In genomic region chr3:52249683-52250082, GRCh38 we compare ENCODE assay signal across 18 cellular contexts. TPM values are rescaled to one million over a fixed set of nuclear protein-coding genes. Genes with fewer than 3 reads are reported as not detected.
DNase-seq lines count a peak whose midpoint lies in the region; ATAC-seq and TF ChIP-seq lines count a peak whose summit lies in the region.
"Had no signal": no experiment of that assay in that cellular context is flagged by ENCODE, and none has a peak within 500 bp of the region (broad histone marks: within the 10 kb centered on the region; RNA-seq: fewer than 3 reads in every experiment).

No MANE protein-coding gene starts in this region.

- 57 to 71% (median 62%) methylated on average over 6 of the region's 6 CpGs for WGBS in psoas muscle, 3 donors

- H3K27ac ChIP-seq in RWPE1, result peak overlapping the region; percentile 87
- H3K27ac ChIP-seq in psoas muscle, result peak overlapping the region; percentile 36
- H3K27ac ChIP-seq: A549 had no signal

- no peak for DNase-seq in activated CD4-positive, alpha-beta T cell treated with anti-CD3 and anti-CD28 coated beads for 36 hours
- DNase-seq in activated CD4-positive, alpha-beta T cell treated with anti-CD3 and anti-CD28 coated beads for 1 hour, result no peak
- DNase-seq in RWPE1 (ENCODE audit: low spot score), result no peak
- DNase-seq in effector memory CD8-positive, alpha-beta T cell, result no peak
- DNase-seq in psoas muscle, result no peak
- no peak for DNase-seq in NCI-H1092 (lab: John Stamatoyannopoulos, UW)
- DNase-seq: activated gamma-delta T cell; GOT3; NCI-H446 treated with DMSO at 0.1 percent for 48 hours; stimulated activated CD4-positive, alpha-beta T cell treated with anti-CD3 and anti-CD28 coated beads, Interleukin-4, amount 100 ng/mL, for 4 hours; stimulated activated naive CD4-positive, alpha-beta T cell treated with Interleukin-2 at 50 U/mL for 16 hours had no signal

- no peak for TF ChIP-seq CTCF in RWPE1 (conservative IDR thresholded peaks at IDR 0.05; ENCODE audit: low read depth)
- TF ChIP-seq CTCF in psoas muscle (IDR thresholded peaks at IDR 0.05), result no peak

- H3K27me3 ChIP-seq in psoas muscle (ENCODE audit: insufficient read depth in 3 of 3, low read length in 2 of 3), result no peaks in the 10 kb centered on the region
- H3K27me3 ChIP-seq: heart right ventricle had no signal

- CTCF ChIA-PET in activated CD4-positive, alpha-beta T cell treated with anti-CD3 and anti-CD28 coated beads for 36 hours (lab: Charles Lee), result interaction anchor here (0.7 to 2.2 kb wide), 7 partner anchors 8 to 90 kb away, joined by 3 to 8 read pairs (median 4); partner anchors contain the start of gene WDR82
- CTCF ChIA-PET in RWPE1 (lab: Yijun Ruan, JAX), result no interaction called here

- H3K36me3 ChIP-seq in psoas muscle (ENCODE audit: insufficient read depth in 1 of 2, low read depth in 1 of 2), result peaks cover 0 to 67% of the 10 kb centered on the region in 2 donors

- no peaks in the 10 kb centered on the region for H3K9me3 ChIP-seq in psoas muscle
- H3K9me3 ChIP-seq: A549, heart right ventricle had no signal

- no peak overlapping the region for H3K4me3 ChIP-seq in psoas muscle
- H3K4me3 ChIP-seq: A549, heart right ventricle had no signal

- POLR2A ChIA-PET in activated CD4-positive, alpha-beta T cell treated with anti-CD3 and anti-CD28 coated beads for 36 hours (lab: Charles Lee), result interaction anchor here (0.6 to 1.3 kb wide), 3 partner anchors 19 to 29 kb away, joined by 3 to 5 read pairs (median 3); partner anchors contain the start of gene WDR82
- POLR2A ChIA-PET in RWPE1 (lab: Yijun Ruan, JAX; ENCODE audit: low non-redundant PET), result no interaction called here

- no peak overlapping the region for H3K4me3 Mint-ChIP-seq in activated CD4-positive, alpha-beta T cell treated with anti-CD3 and anti-CD28 coated beads for 36 hours
- H3K4me3 Mint-ChIP-seq in effector memory CD8-positive, alpha-beta T cell, result no peak overlapping the region
- H3K4me3 Mint-ChIP-seq: WTC11 had no signal

- H3K4me1 ChIP-seq in psoas muscle, result peaks cover 29% of the 10 kb centered on the region

- intact Hi-C loops in activated CD4-positive, alpha-beta T cell treated with anti-CD3 and anti-CD28 coated beads for 36 hours (cut with DNase I, micrococcal nuclease), result no loop called here
- intact Hi-C loops in psoas muscle (cut with DNase I), result no loop called here

- H3K36me3 Mint-ChIP-seq in activated CD4-positive, alpha-beta T cell treated with anti-CD3 and anti-CD28 coated beads for 36 hours (ENCODE audit: low read depth), result peaks cover 71% of the 10 kb centered on the region
- H3K36me3 Mint-ChIP-seq in effector memory CD8-positive, alpha-beta T cell (ENCODE audit: insufficient read depth), result peaks cover 77% of the 10 kb centered on the region

- H3K27me3 Mint-ChIP-seq in activated CD4-positive, alpha-beta T cell treated with anti-CD3 and anti-CD28 coated beads for 36 hours, result no peaks in the 10 kb centered on the region
- H3K27me3 Mint-ChIP-seq in effector memory CD8-positive, alpha-beta T cell, result no peaks in the 10 kb centered on the region

- H3K9me3 Mint-ChIP-seq in activated CD4-positive, alpha-beta T cell treated with anti-CD3 and anti-CD28 coated beads for 36 hours (ENCODE audit: low read depth), result no peaks in the 10 kb centered on the region
- no peaks in the 10 kb centered on the region for H3K9me3 Mint-ChIP-seq in effector memory CD8-positive, alpha-beta T cell
- H3K9me3 Mint-ChIP-seq: WTC11 had no signal

- ATAC-seq in activated CD4-positive, alpha-beta T cell treated with anti-CD3 and anti-CD28 coated beads for 36 hours, result no peak
- ATAC-seq in effector memory CD8-positive, alpha-beta T cell (replicated peaks), result no peak
- ATAC-seq in psoas muscle (peak in 3 of 4 donors; percentile 7 to 54 (median 43)), HG03108 (IDR thresholded peaks at IDR 0.05; ENCODE audit: unreplicated experiment) (no peak), HG02588 (IDR thresholded peaks at IDR 0.05; ENCODE audit: unreplicated experiment) (no peak)
- ATAC-seq: A549, heart right ventricle, left colon, sciatic nerve, WTC11 had no signal

- H3K4me1 Mint-ChIP-seq in activated CD4-positive, alpha-beta T cell treated with anti-CD3 and anti-CD28 coated beads for 36 hours, result peaks cover 76% of the 10 kb centered on the region
- H3K4me1 Mint-ChIP-seq in effector memory CD8-positive, alpha-beta T cell (ENCODE audit: low read depth in 2 of 2), result peaks cover 70 to 71% of the 10 kb centered on the region in 2 donors

- peak overlapping the region; percentile 55 for H3K27ac Mint-ChIP-seq in activated CD4-positive, alpha-beta T cell treated with anti-CD3 and anti-CD28 coated beads for 36 hours
- H3K27ac Mint-ChIP-seq in effector memory CD8-positive, alpha-beta T cell, result peak overlapping the region; percentile 35 to 94
- H3K27ac Mint-ChIP-seq: WTC11 had no signal

RNA-seq across cellular contexts. Expression of gene PPM1M, which starts 4.1 kb away (rescaled TPM):
- total RNA-seq in activated CD4-positive, alpha-beta T cell treated with anti-CD3 and anti-CD28 coated beads for 36 hours, result 10 to 100 TPM; 52.9 to 59.2 TPM
- 1 to 10 TPM; 2.1 to 7.5 (median 3.9) TPM for total RNA-seq in psoas muscle
- 1 to 10 TPM; 2.5 to 3.3 (median 2.6) TPM for polyA plus RNA-seq in psoas muscle

RNA-seq across cellular contexts. Expression of gene TWF2, which starts 10.7 kb away (rescaled TPM):
- total RNA-seq in activated CD4-positive, alpha-beta T cell treated with anti-CD3 and anti-CD28 coated beads for 36 hours, result 10 to 100 TPM; 85.0 to 93.5 TPM
- total RNA-seq in psoas muscle, result 100 to 1,000 TPM in 3 of 4 donors, 10 to 100 TPM in 1; 74.9 to 224 (median 138) TPM
- polyA plus RNA-seq in psoas muscle, result 100 to 1,000 TPM in 1 of 3 donors, 10 to 100 TPM in 2; 19.6 to 160 (median 74.6) TPM

RNA-seq across cellular contexts. Expression of gene TLR9, which starts 24.2 kb away (rescaled TPM):
- total RNA-seq in activated CD4-positive, alpha-beta T cell treated with anti-CD3 and anti-CD28 coated beads for 36 hours, result under 1 TPM; 0.59 to 0.74 TPM
- under 1 TPM in 3 of 4 donors, not detected in 1; 0.34 to 0.55 (median 0.41) TPM for total RNA-seq in psoas muscle
- under 1 TPM; 0.04 to 0.14 (median 0.08) TPM for polyA plus RNA-seq in psoas muscle
- total RNA-seq: WTC11 had no signal

RNA-seq across cellular contexts. Expression of gene WDR82, which starts 28.8 kb away (rescaled TPM):
- total RNA-seq in activated CD4-positive, alpha-beta T cell treated with anti-CD3 and anti-CD28 coated beads for 36 hours, result 100 to 1,000 TPM in 1 of 2 experiments, 10 to 100 TPM in 1; 95.2 to 113 TPM
- 10 to 100 TPM; 62.1 to 93.1 (median 85.5) TPM for total RNA-seq in psoas muscle
- polyA plus RNA-seq in psoas muscle, result 10 to 100 TPM; 46.1 to 96.7 (median 53.4) TPM

RNA-seq across cellular contexts. Expression of gene GLYCTK, which starts 37.9 kb away (rescaled TPM):
- 10 to 100 TPM; 13.3 to 18.8 TPM for total RNA-seq in activated CD4-positive, alpha-beta T cell treated with anti-CD3 and anti-CD28 coated beads for 36 hours
- total RNA-seq in psoas muscle, result 1 to 10 TPM; 3.0 to 7.2 (median 5.7) TPM
- 10 to 100 TPM in 1 of 3 donors, 1 to 10 TPM in 2; 3.1 to 16.5 (median 4.2) TPM for polyA plus RNA-seq in psoas muscle

Comparison
In these comparisons a context has a peak if more than half of its experiments do, and no peak if none do; other contexts are left out.
1. ATAC-seq: peak in psoas muscle (3 of 4); none in activated CD4-positive, alpha-beta T cell treated with anti-CD3 and anti-CD28 coated beads for 36 hours (single experiment), effector memory CD8-positive, alpha-beta T cell (single experiment), HG03108 (single experiment) and HG02588 (single experiment).
2. RNA of gene PPM1M, which starts 4.1 kb away (total RNA-seq): 52.9 to 59.2 TPM in activated CD4-positive, alpha-beta T cell treated with anti-CD3 and anti-CD28 coated beads for 36 hours; 2.1 to 7.5 TPM in psoas muscle; every median in the first group is over 4 times any median in the second.